Comparison of ENCODE assay signal across 22 cellular contexts in the genomic region with DNA sequence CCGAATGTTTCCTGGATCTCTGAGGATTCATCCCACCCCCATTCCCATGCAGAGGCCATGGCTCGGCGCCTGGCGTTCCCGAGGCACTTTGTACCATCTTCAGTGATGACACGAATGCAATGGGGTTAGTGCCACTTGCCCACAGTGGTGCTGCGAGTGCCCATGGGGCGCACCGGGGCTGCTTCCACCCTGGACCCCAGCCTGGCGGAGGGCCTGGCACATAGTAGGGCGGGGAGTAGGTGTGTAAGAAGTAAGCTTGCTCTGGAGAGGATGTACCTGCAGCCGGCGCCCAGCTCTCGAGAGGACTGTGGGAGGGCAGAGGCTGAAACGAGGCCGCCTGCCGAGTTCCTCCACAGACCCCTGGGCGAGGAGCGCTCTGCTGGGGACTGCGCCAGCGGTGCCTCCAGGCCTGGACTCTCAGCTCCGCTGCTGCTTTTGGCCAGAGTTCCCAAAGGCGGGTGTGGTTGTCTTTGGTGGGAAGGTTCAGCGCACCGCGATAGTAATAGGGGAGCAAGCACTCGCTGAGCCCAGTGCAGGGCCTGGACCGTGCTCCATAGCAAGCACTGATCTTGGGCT. TPM values are rescaled to one million over a fixed set of nuclear protein-coding genes. Genes with fewer than 3 reads are reported as not detected.
"Had no signal": no experiment of that assay in that cellular context is flagged by ENCODE, and none has a peak within 500 bp of the region (broad histone marks: within the 10 kb centered on the region; RNA-seq: fewer than 3 reads in every experiment).

No MANE protein-coding gene starts in this region.

- H3K27ac Mint-ChIP-seq: activated CD8-positive, alpha-beta T cell treated with anti-CD3 and anti-CD28 coated beads for 36 hours; activated naive CD8-positive, alpha-beta T cell treated with anti-CD3 and anti-CD28 coated beads, Interleukin-2, amount 50 U/mL, for 24 hours; nephron; T-helper 2 cell treated with Interferon-gamma antibody and Interleukin-4, amounts not matched to agents 5 μg/mL and 100 μg/mL, for 36 hours had no signal

- H3K4me1 Mint-ChIP-seq: nephron had no signal

- FAIRE-seq: astrocyte had no signal

- H3K4me3 Mint-ChIP-seq: activated CD8-positive, alpha-beta T cell treated with anti-CD3 and anti-CD28 coated beads for 36 hours; activated naive CD8-positive, alpha-beta T cell treated with anti-CD3 and anti-CD28 coated beads, Interleukin-2, amount 50 U/mL, for 24 hours; nephron; T-helper 2 cell treated with Interferon-gamma antibody and Interleukin-4, amounts not matched to agents 5 μg/mL and 100 μg/mL, for 36 hours had no signal

- H3K4me1 ChIP-seq: gastrocnemius medialis had no signal

- H3K36me3 ChIP-seq: ovary had no signal

- H3K9me3 ChIP-seq: gastrocnemius medialis, ovary, stomach had no signal

- H3K9me3 Mint-ChIP-seq: activated CD8-positive, alpha-beta T cell treated with anti-CD3 and anti-CD28 coated beads for 36 hours; activated naive CD8-positive, alpha-beta T cell treated with anti-CD3 and anti-CD28 coated beads, Interleukin-2, amount 50 U/mL, for 24 hours; nephron; T-helper 2 cell treated with Interferon-gamma antibody and Interleukin-4, amounts not matched to agents 5 μg/mL and 100 μg/mL, for 36 hours had no signal

- H3K27ac ChIP-seq: cardiac muscle cell, coronary artery, gastrocnemius medialis, skin epidermis, stomach had no signal

- H3K4me3 ChIP-seq: cardiac muscle cell, coronary artery, gastrocnemius medialis, ovary, skin epidermis, stomach had no signal

- H3K27me3 ChIP-seq: cardiac muscle cell, gastrocnemius medialis, ovary, stomach had no signal

- DNase-seq: activated CD4-positive, CD25-positive, alpha-beta regulatory T cell treated with anti-CD3 and anti-CD28 coated beads, Interleukin-2, amount 50 U/mL, for 72 hours; activated CD8-positive, alpha-beta memory T cell treated with anti-CD3 and anti-CD28 coated beads, Interleukin-2, amount 50 U/mL, for 4 hours; activated CD8-positive, alpha-beta T cell treated with anti-CD3 and anti-CD28 coated beads for 36 hours; activated naive CD4-positive, alpha-beta T cell treated with Interleukin-2 at 50 U/mL for 16 hours; activated naive CD8-positive, alpha-beta T cell treated with anti-CD3 and anti-CD28 coated beads, Interleukin-2, amount 50 U/mL, for 24 hours; effector CD8-positive, alpha-beta T cell; gastrocnemius medialis; mesendoderm; ovary; retina; stimulated activated CD4-positive, alpha-beta T cell treated with anti-CD3 and anti-CD28 coated beads, Interleukin-4, amount 100 ng/mL, for 4 hours; stomach had no signal

- H3K27me3 Mint-ChIP-seq: activated CD8-positive, alpha-beta T cell treated with anti-CD3 and anti-CD28 coated beads for 36 hours had no signal

- ATAC-seq: activated CD8-positive, alpha-beta T cell treated with anti-CD3 and anti-CD28 coated beads for 36 hours; activated naive CD8-positive, alpha-beta T cell treated with anti-CD3 and anti-CD28 coated beads, Interleukin-2, amount 50 U/mL, for 24 hours; gastrocnemius medialis had no signal

RNA-seq across cellular contexts. Expression of gene HAMP, which starts 5.5 kb away (rescaled TPM):
- total RNA-seq: fibroblast of lung, gastrocnemius medialis, kidney epithelial cell, urinary bladder had no signal
- polyA plus RNA-seq: fibroblast of lung had no signal

RNA-seq across cellular contexts. Expression of gene MAG, which starts 15.2 kb away (rescaled TPM):
- total RNA-seq: astrocyte had no signal
- polyA plus RNA-seq: fibroblast of lung had no signal

RNA-seq across cellular contexts. Expression of gene FAM187B, which starts 48.3 kb away (rescaled TPM):
- total RNA-seq: activated CD8-positive, alpha-beta T cell treated with anti-CD3 and anti-CD28 coated beads for 36 hours; astrocyte; cardiac muscle cell; fibroblast of lung; gastrocnemius medialis; kidney epithelial cell; ovary; stomach; urinary bladder had no signal
- polyA plus RNA-seq: cardiac muscle cell, fibroblast of lung, liver, urinary bladder had no signal
